ENCODE assay signal across 25 cellular contexts in the genomic region with DNA sequence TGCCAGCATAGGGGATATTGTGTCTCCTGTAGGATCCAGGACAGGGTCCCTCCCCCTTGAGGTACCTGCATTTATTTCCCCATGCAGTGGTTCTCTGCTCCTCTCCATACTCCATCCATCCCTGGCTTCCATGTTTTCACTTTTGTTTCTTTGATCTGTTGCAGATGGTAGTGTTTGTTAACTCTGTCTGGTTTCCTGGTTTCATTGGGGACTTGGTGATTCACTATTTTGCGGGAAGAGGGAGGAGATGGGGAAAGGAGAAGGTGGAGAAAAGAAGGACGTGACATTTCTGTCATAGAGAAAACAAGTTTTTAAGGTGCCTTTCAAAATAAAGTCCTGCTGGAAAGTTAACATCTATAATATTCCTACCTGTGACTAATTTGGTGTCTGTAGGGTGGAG. TPM values are rescaled to one million over a fixed set of nuclear protein-coding genes. Genes with fewer than 3 reads are reported as not detected.
DNase-seq lines count a peak whose midpoint lies in the region; ATAC-seq and TF ChIP-seq lines count a peak whose summit lies in the region.
"Had no signal": no experiment of that assay in that cellular context is flagged by ENCODE, and none has a peak within 500 bp of the region (broad histone marks: within the 10 kb centered on the region; RNA-seq: fewer than 3 reads in every experiment).

No MANE protein-coding gene starts in this region.

- 0 out of 2 replicates have a peak overlapping the region, but pooled peaks have one; percentile 5 for H3K9ac ChIP-seq in Karpas-422 (ENCODE audit: low read length)

- H3K4me2 ChIP-seq in Karpas-422 (ENCODE audit: low read depth, low read length, poor library complexity, severe bottlenecking), result peak overlapping the region; percentile 63

- no peaks in the 10 kb centered on the region for H3K27me3 Mint-ChIP-seq in dendritic cell treated with granulocyte-macrophage colony-stimulating factor and Interleukin-4, amounts not matched to agents 40 ng/mL and 50 ng/mL, for 4 days
- no peaks in the 10 kb centered on the region for H3K27me3 Mint-ChIP-seq in neural crest cell (ENCODE audit: low read depth)

- H3K4me3 ChIP-seq in Karpas-422 (ENCODE audit: low read length), result peak overlapping the region; percentile 34; the same call in 1 of the 2 replicates
- H3K4me3 ChIP-seq: heart right ventricle, K562, spleen, thoracic aorta, uterus had no signal

- H3K9me2 ChIP-seq in Karpas-422 (replicated peaks; ENCODE audit: insufficient read depth, low read length), result no peaks in the 10 kb centered on the region

- H3K9me3 Mint-ChIP-seq in dendritic cell treated with granulocyte-macrophage colony-stimulating factor and Interleukin-4, amounts not matched to agents 40 ng/mL and 50 ng/mL, for 4 days, result no peaks in the 10 kb centered on the region
- H3K9me3 Mint-ChIP-seq in neural crest cell, result peaks cover 4% of the 10 kb centered on the region
- H3K9me3 Mint-ChIP-seq: activated CD8-positive, alpha-beta T cell treated with anti-CD3 and anti-CD28 coated beads for 36 hours had no signal

- H3K36me3 ChIP-seq in Karpas-422 (ENCODE audit: insufficient read depth, low read length), result no peaks in the 10 kb centered on the region
- H3K36me3 ChIP-seq: brain microvascular endothelial cell, heart right ventricle, spleen, thoracic aorta, uterus had no signal

- H3K36me3 Mint-ChIP-seq in dendritic cell treated with granulocyte-macrophage colony-stimulating factor and Interleukin-4, amounts not matched to agents 40 ng/mL and 50 ng/mL, for 4 days (ENCODE audit: low read depth), result no peaks in the 10 kb centered on the region
- no peaks in the 10 kb centered on the region for H3K36me3 Mint-ChIP-seq in neural crest cell (ENCODE audit: low read depth)

- no peak overlapping the region for H3K4me3 Mint-ChIP-seq in dendritic cell treated with granulocyte-macrophage colony-stimulating factor and Interleukin-4, amounts not matched to agents 40 ng/mL and 50 ng/mL, for 4 days
- H3K4me3 Mint-ChIP-seq in neural crest cell, result no peak overlapping the region
- H3K4me3 Mint-ChIP-seq: activated CD8-positive, alpha-beta T cell treated with anti-CD3 and anti-CD28 coated beads for 36 hours had no signal

- peak overlapping the region; percentile 24; the same call in 1 of the 2 replicates for H2AFZ ChIP-seq in Karpas-422 (ENCODE audit: low read length)

- H3K79me2 ChIP-seq in Karpas-422 (ENCODE audit: low read length), result no peaks in the 10 kb centered on the region

- intact Hi-C loops in dendritic cell treated with granulocyte-macrophage colony-stimulating factor and Interleukin-4, amounts not matched to agents 40 ng/mL and 50 ng/mL, for 4 days (cut with micrococcal nuclease), result loop anchor here (10.0 kb wide), 1 partner anchor 115 kb away; a partner anchor contains a TSS

- H3K27me3 ChIP-seq in Karpas-422 (ENCODE audit: low read length), result no peaks in the 10 kb centered on the region
- H3K27me3 ChIP-seq: brain microvascular endothelial cell, heart right ventricle, uterus had no signal

- H3K27ac ChIP-seq in Karpas-422 (ENCODE audit: low read length), result no peak overlapping the region
- H3K27ac ChIP-seq: brain microvascular endothelial cell, heart right ventricle, spleen, thoracic aorta, uterus had no signal

- peaks cover 36% of the 10 kb centered on the region for H3K4me1 ChIP-seq in Karpas-422 (ENCODE audit: low read length)
- H3K4me1 ChIP-seq: spleen, uterus had no signal

- H4K20me1 ChIP-seq in Karpas-422 (ENCODE audit: insufficient read depth, low read depth, low read length), result no peaks in the 10 kb centered on the region

- peaks cover 20% of the 10 kb centered on the region for H3K4me1 Mint-ChIP-seq in dendritic cell treated with granulocyte-macrophage colony-stimulating factor and Interleukin-4, amounts not matched to agents 40 ng/mL and 50 ng/mL, for 4 days (ENCODE audit: low read depth)
- no peaks in the 10 kb centered on the region for H3K4me1 Mint-ChIP-seq in neural crest cell

- DNase-seq in AG20443 (ENCODE audit: low spot score) (peak; percentile 57), Karpas-422 (no peak), neural crest cell (ENCODE audit: low read depth, low spot score) (no peak), GM19240 (ENCODE audit: insufficient read length, low spot score) (no peak), activated gamma-delta T cell (lab: John Stamatoyannopoulos, UW) (no peak), NCI-H345 treated with DMSO at 0.1 percent for 48 hours (lab: John Stamatoyannopoulos, UW; ENCODE audit: unreplicated experiment) (no peak)
- DNase-seq: activated CD8-positive, alpha-beta T cell treated with anti-CD3 and anti-CD28 coated beads for 36 hours; activated gamma-delta T cell treated with Interleukin-2 at 50 U/mL for 16 hours; activated T-cell treated with anti-CD3 and anti-CD28 coated beads for 4 hours; brain microvascular endothelial cell; GDM1; heart right ventricle; NCI-H1417 treated with DMSO at 0.1 percent for 48 hours; nucleus accumbens; SHP77; spleen; stimulated activated CD4-positive, alpha-beta T cell treated with anti-CD3 and anti-CD28 coated beads, Interleukin-4, amount 100 ng/mL, for 1 hour; stimulated activated naive CD4-positive, alpha-beta T cell; uterus had no signal

- peak overlapping the region; percentile 2 for H3K27ac Mint-ChIP-seq in dendritic cell treated with granulocyte-macrophage colony-stimulating factor and Interleukin-4, amounts not matched to agents 40 ng/mL and 50 ng/mL, for 4 days
- H3K27ac Mint-ChIP-seq in neural crest cell (ENCODE audit: unreplicated experiment), result peak overlapping the region; percentile 43
- H3K27ac Mint-ChIP-seq: activated CD8-positive, alpha-beta T cell treated with anti-CD3 and anti-CD28 coated beads for 36 hours had no signal

- H3K9me3 ChIP-seq in Karpas-422 (ENCODE audit: low read length), result no peaks in the 10 kb centered on the region
- H3K9me3 ChIP-seq: heart right ventricle, spleen, thoracic aorta, uterus had no signal

- no peak for ATAC-seq in HG02571 (IDR thresholded peaks at IDR 0.05; ENCODE audit: unreplicated experiment)
- ATAC-seq: activated CD4-positive, CD25-positive, alpha-beta regulatory T cell treated with anti-CD3 and anti-CD28 coated beads, Interleukin-2, amount 50 U/mL, for 24 hours; activated CD8-positive, alpha-beta T cell treated with anti-CD3 and anti-CD28 coated beads for 36 hours; K562; left lobe of liver had no signal

- TF ChIP-seq CTCF in neural crest cell (conservative IDR thresholded peaks at IDR 0.05), result no peak

RNA-seq across cellular contexts. Expression of a gene that starts 7.0 kb away (rescaled TPM):
- total RNA-seq in Karpas-422 (2014; rRNA removed; shearing (Covaris generic); ENCODE audit: low replicate concordance), result 28.1 and 36.4 TPM in 2 replicates
- total RNA-seq in neural crest cell, result 0.23 and 0.59 TPM in 2 replicates
- total RNA-seq: K562 had no signal

Comparison
In these comparisons a context has a peak if more than half of its experiments do, and no peak if none do; other contexts are left out.
1. RNA of a gene that starts 7.0 kb away (total RNA-seq): 28.1 to 36.4 TPM in Karpas-422; 0.23 to 0.59 TPM in neural crest cell; every median in the first group is over 10 times any median in the second.